10 cellular contexts compared by ENCODE assay signal in the genomic region with DNA sequence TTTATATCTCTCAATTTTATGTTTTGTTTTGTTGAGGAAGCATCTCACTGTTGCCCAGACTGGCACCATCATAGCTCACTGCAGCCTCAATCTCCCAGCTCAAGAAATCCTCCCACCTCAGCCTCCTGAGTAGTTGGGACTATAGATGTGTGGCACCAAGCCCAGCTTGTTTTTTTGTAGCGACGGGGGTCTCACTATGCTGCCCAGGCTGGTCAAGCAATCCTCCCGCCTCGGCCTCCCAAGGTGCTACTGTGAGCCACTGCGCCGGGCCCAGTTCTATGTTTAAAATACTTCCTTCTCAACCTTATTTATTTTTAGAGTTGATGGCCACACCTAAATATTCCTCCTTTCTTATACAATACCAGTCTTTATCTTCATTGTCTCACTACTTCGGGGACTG. TPM values are rescaled to one million over a fixed set of nuclear protein-coding genes. Genes with fewer than 3 reads are reported as not detected.
DNase-seq lines count a peak whose midpoint lies in the region; FAIRE-seq and TF ChIP-seq lines count a peak whose summit lies in the region.
"Had no signal": no experiment of that assay in that cellular context is flagged by ENCODE, and none has a peak within 500 bp of the region (broad histone marks: within the 10 kb centered on the region; RNA-seq: fewer than 3 reads in every experiment).

No MANE protein-coding gene starts in this region.

- peak overlapping the region; percentile 84 for H3K4me2 ChIP-seq in OCI-LY1 (ENCODE audit: low read length)
- peak overlapping the region; percentile 80 to 87; a peak in 2 of 4 replicates for H3K4me2 ChIP-seq in H1 (ENCODE audit: insufficient read depth in 1 of 2, low read depth in 2 of 2, low read length in 2 of 2)

- no peak overlapping the region for H3K14ac ChIP-seq in H1 (ENCODE audit: insufficient read length)

- no peak overlapping the region for H3K27ac ChIP-seq in OCI-LY1 (ENCODE audit: low read depth, low read length, poor library complexity, severe bottlenecking)
- H3K27ac ChIP-seq in H1 (ENCODE audit: low read depth, low read length) = no peak overlapping the region

- H3K79me1 ChIP-seq in H1 (ENCODE audit: low read depth, low read length) = no peaks in the 10 kb centered on the region; the same call in 1 of the 2 replicates

- in situ Hi-C loops in ACHN (cut with HindIII; ENCODE audit: low pct_ligation_motif_present, low pct_unique_long_range_greater_than_20kb, low sequenced_read_pairs) = no loop called here

- H3K27me3 ChIP-seq in OCI-LY1 (ENCODE audit: insufficient read depth, low read length) (no peaks in the 10 kb centered on the region), H1 (replicated peaks in 1 of 4; ENCODE audit: control insufficient read depth in 3 of 4, extremely low read depth in 1 of 4, insufficient read depth in 3 of 4, low read length in 3 of 4) (no peaks in the 10 kb centered on the region)

- TF ChIP-seq CTCF in GM12875 (IDR thresholded peaks at IDR 0.05; ENCODE audit: borderline replicate concordance, insufficient read depth, low read depth, low read length) = no peak
- TF ChIP-seq CTCF in OCI-LY1 (IDR thresholded peaks at IDR 0.05; ENCODE audit: low read length) = no peak
- TF ChIP-seq CTCF in H1 (IDR thresholded peaks at IDR 0.05; ENCODE audit: control extremely low read depth in 1 of 3, insufficient read depth in 1 of 3, low read depth in 1 of 3, low read length in 3 of 3) = no peak
- no peak for TF ChIP-seq CTCF in progenitor cell of endocrine pancreas (IDR thresholded peaks at IDR 0.05; ENCODE audit: unreplicated experiment)

- peak overlapping the region; percentile 54 for H3K27ac Mint-ChIP-seq in progenitor cell of endocrine pancreas

- no peak for TF ChIP-seq RAD21 in H1 (IDR thresholded peaks at IDR 0.05 in 1 of 2, conservative IDR thresholded peaks at IDR 0.05 in 1 of 2; ENCODE audit: low read depth in 2 of 2, low read length in 2 of 2)

- CTCF ChIA-PET in H1 (lab: Charles Lee; ENCODE audit: partially characterized antibody) = interaction anchor here (0.6 to 10.5 kb wide), 9 partner anchors 8 to 1250 kb away, joined by 3 to 111 read pairs (median 12); no protein-coding TSS in a partner anchor

- no peak overlapping the region for H4K5ac ChIP-seq in H1 (ENCODE audit: insufficient read length, low read depth, low read length)

- no peak for TF ChIP-seq POLR2A in H1 (IDR thresholded peaks at IDR 0.05; ENCODE audit: control extremely low read depth in 1 of 2, low read depth in 2 of 2, low read length in 2 of 2)

- H3K23me2 ChIP-seq in H1 (ENCODE audit: low read depth, low read length) = peaks cover 10% of the 10 kb centered on the region

- H3K4ac ChIP-seq in H1 (replicated peaks; ENCODE audit: insufficient read length, low read depth, low read length) = no peak overlapping the region

- H3F3A ChIP-seq in OCI-LY1 (ENCODE audit: insufficient read depth, low read length) = no peaks in the 10 kb centered on the region

- H2AFZ ChIP-seq in OCI-LY1 (ENCODE audit: low read length) (no peak overlapping the region), H1 (ENCODE audit: low read length) (no peak overlapping the region)

- WGBS in H1 (ENCODE audit: extremely low coverage in 1 of 2, insufficient coverage in 1 of 2, insufficient read length in 1 of 2, insufficient replicate concordance in 2 of 2, low coverage in 1 of 2, low lambda C conversion rate in 2 of 2, missing lambda C conversion rate in 1 of 2), 2 experiments = 89% methylated on average over 7 of the region's 7 CpGs; no CpG with 5 or more reads in 1 of the 2 experiments

- H3K56ac ChIP-seq in H1 (replicated peaks; ENCODE audit: insufficient read length, low read depth, low read length) = no peak overlapping the region

- no peak overlapping the region for H2BK5ac ChIP-seq in H1 (ENCODE audit: low read depth, low read length)

- peaks cover 27% of the 10 kb centered on the region for H3K4me1 Mint-ChIP-seq in progenitor cell of endocrine pancreas (ENCODE audit: low read depth)

- H3K9ac ChIP-seq in OCI-LY1 (ENCODE audit: low read length) (peak overlapping the region; percentile 74; the same call in 1 of the 2 replicates), H1 (replicated peaks in 1 of 4; ENCODE audit: extremely low read depth in 1 of 4, low read depth in 3 of 4, low read length in 3 of 4) (no peak overlapping the region)

- no peaks in the 10 kb centered on the region for H3K9me3 ChIP-seq in OCI-LY1 (ENCODE audit: low read length)
- no peaks in the 10 kb centered on the region for H3K9me3 ChIP-seq in H1 (ENCODE audit: insufficient read depth in 2 of 2, low read depth in 1 of 2, low read length in 1 of 2)

- no peak overlapping the region for H3K18ac ChIP-seq in H1 (ENCODE audit: extremely low read depth, low read length)

- TF ChIP-seq EP300 in H1 (IDR thresholded peaks at IDR 0.05; ENCODE audit: borderline replicate concordance in 1 of 2, low read depth in 2 of 2, low read length in 2 of 2) = no peak

- H3K36me3 ChIP-seq in OCI-LY1 (ENCODE audit: insufficient read depth, low read length) = peaks cover 10% of the 10 kb centered on the region; the same call in 1 of the 2 replicates
- peaks cover 2 to 8% (median 7%) of the 10 kb centered on the region in 4 experiments; a peak in 5 of 8 replicates for H3K36me3 ChIP-seq in H1 (ENCODE audit: control insufficient read depth in 2 of 4, insufficient read depth in 4 of 4, low read length in 3 of 4)

- H3K9me3 Mint-ChIP-seq in progenitor cell of endocrine pancreas (ENCODE audit: low read depth) = no peaks in the 10 kb centered on the region

- H2AK5ac ChIP-seq in H1 (ENCODE audit: low read depth, low read length) = no peak overlapping the region

- H4K20me1 ChIP-seq in OCI-LY1 (ENCODE audit: insufficient read depth, low read length) (no peaks in the 10 kb centered on the region), H1 (replicated peaks in 1 of 2; ENCODE audit: control insufficient read depth in 1 of 2, insufficient read depth in 2 of 2, low read length in 2 of 2) (peaks cover 0 to 7% of the 10 kb centered on the region in 2 experiments)

- H3K4me3 ChIP-seq in GM12875 (ENCODE audit: low read depth, low read length) (peak overlapping the region; percentile 64), OCI-LY1 (ENCODE audit: low read depth, low read length, poor library complexity, severe bottlenecking) (peak overlapping the region; percentile 84), H1 (ENCODE audit: extremely low read depth in 1 of 4, insufficient read depth in 2 of 4, low read depth in 3 of 4, low read length in 4 of 4) (peak overlapping the region in 2 of 4 experiments; percentile 81 to 87; a peak in 3 of 8 replicates)

- peaks cover 34% of the 10 kb centered on the region for H3K4me1 ChIP-seq in OCI-LY1 (ENCODE audit: insufficient read depth, low read length, severe bottlenecking)
- peaks cover 0 to 15% (median 13%) of the 10 kb centered on the region in 4 experiments; a peak in 5 of 7 replicates for H3K4me1 ChIP-seq in H1 (replicated peaks in 1 of 4; ENCODE audit: control insufficient read depth in 3 of 4, insufficient read depth in 4 of 4, low read length in 3 of 4)

- no peak overlapping the region for H2BK15ac ChIP-seq in H1 (ENCODE audit: low read length)

- H3K9me2 ChIP-seq in OCI-LY1 (ENCODE audit: low read depth, low read length) = no peaks in the 10 kb centered on the region

- no peak for DNase-seq in H1 (ENCODE audit: low read depth in 1 of 2, low spot score in 2 of 2)
- no peak for DNase-seq in progenitor cell of endocrine pancreas (ENCODE audit: low spot score, unreplicated experiment)
- DNase-seq in ACHN = no peak
- no peak for DNase-seq in stimulated activated CD8-positive, alpha-beta memory T cell treated with anti-CD3 and anti-CD28 coated beads, Interleukin-4, amount 100 ng/mL, for 48 hours
- no peak for DNase-seq in effector CD8-positive, alpha-beta T cell (lab: John Stamatoyannopoulos, UW)
- no peak for DNase-seq in cerebellar nuclear complex (lab: John Stamatoyannopoulos, UW)
- DNase-seq: central memory CD4-positive, alpha-beta T cell; NCI-H510A treated with DMSO at 0.1 percent for 48 hours had no signal

- POLR2A ChIA-PET in H1 (lab: Charles Lee; ENCODE audit: partially characterized antibody) = interaction anchor here (28.1 to 41.8 kb wide), 2 partner anchors 9 to 16 kb away, joined by 1227 read pairs; a partner anchor contains a TSS

- no peak overlapping the region for H2BK12ac ChIP-seq in H1 (ENCODE audit: low read depth, low read length)

- H2BK120ac ChIP-seq in H1 (replicated peaks; ENCODE audit: low read depth, low read length) = no peak overlapping the region

- FAIRE-seq in H1 (lab: Jason Lieb, UNC) = no peak

- H3K36me3 Mint-ChIP-seq in progenitor cell of endocrine pancreas (ENCODE audit: insufficient read depth) = peaks cover 5% of the 10 kb centered on the region

- no peak overlapping the region for H4K91ac ChIP-seq in H1 (replicated peaks; ENCODE audit: insufficient read length, low read length)

- peak overlapping the region; percentile 86 for H3K4me3 Mint-ChIP-seq in progenitor cell of endocrine pancreas (ENCODE audit: low read depth)

- peaks cover 11% of the 10 kb centered on the region for H3K27me3 Mint-ChIP-seq in progenitor cell of endocrine pancreas

- H4K8ac ChIP-seq in H1 (ENCODE audit: extremely low read depth, insufficient read depth, low read length) = no peak overlapping the region

- H3K79me2 ChIP-seq in OCI-LY1 (ENCODE audit: insufficient read depth, low read length) = peaks cover 13% of the 10 kb centered on the region
- peaks cover 0 to 38% of the 10 kb centered on the region in 2 experiments; a peak in 2 of 4 replicates for H3K79me2 ChIP-seq in H1 (ENCODE audit: control insufficient read depth in 1 of 2, insufficient read depth in 2 of 2, low read length in 2 of 2)

- H2BK20ac ChIP-seq in H1 (ENCODE audit: low read length) = no peak overlapping the region

- no peak overlapping the region for H3K23ac ChIP-seq in H1 (ENCODE audit: insufficient read length)

RNA-seq across cellular contexts. Expression of a gene that starts 1.9 kb away (rescaled TPM):
- 140 and 148 TPM in 2 replicates for total RNA-seq in H1 (2021; fragmentation: NEBNext Ultra II Directional; extraction: Animal tissue kit (Norgen Biotek cat#: 25700))
- 143 and 173 TPM in 2 replicates for polyA plus RNA-seq in H1 (2011; rRNA removed)
- polyA plus RNA-seq in H1 (2011; cell fraction: cytosol; rRNA removed) = 181 TPM
- 178 TPM for polyA plus RNA-seq in H1 (2011; cell fraction: nucleus; rRNA removed)
- polyA plus RNA-seq in H1 (2012, experiment 1 of 2) = 161 to 195 TPM (median 173 TPM) in 4 replicates
- 101 TPM for polyA plus RNA-seq in H1 (2012, experiment 2 of 2)
- 146 TPM for polyA plus RNA-seq in H1 (2013, experiment 1 of 2)
- 156 TPM for polyA plus RNA-seq in H1 (2013, experiment 2 of 2)
- polyA minus RNA-seq in H1 (2011; rRNA and poly(A)+ RNA removed) = 193 and 224 TPM in 2 replicates
- polyA minus RNA-seq in H1 (2011; cell fraction: cytosol; rRNA and poly(A)+ RNA removed) = 160 TPM
- polyA minus RNA-seq in H1 (2011; cell fraction: nucleus; rRNA and poly(A)+ RNA removed) = 99.1 TPM
- 123 and 124 TPM in 2 replicates for total RNA-seq in progenitor cell of endocrine pancreas

RNA-seq across cellular contexts. Expression of a gene that starts 8.7 kb away (rescaled TPM):
- not detected in 2 replicates for total RNA-seq in H1 (2021; fragmentation: NEBNext Ultra II Directional; extraction: Animal tissue kit (Norgen Biotek cat#: 25700))
- polyA plus RNA-seq in H1 (2011; rRNA removed) = 0.24 and 0.25 TPM in 2 replicates
- polyA plus RNA-seq in H1 (2011; cell fraction: cytosol; rRNA removed) = 0.23 TPM
- polyA plus RNA-seq in H1 (2011; cell fraction: nucleus; rRNA removed) = 0.47 TPM
- polyA plus RNA-seq in H1 (2012, experiment 1 of 2) = 0.34 to 0.45 TPM in 2 of 4 replicates, not detected in the others
- polyA plus RNA-seq in H1 (2012, experiment 2 of 2) = not detected
- 0.41 TPM for polyA plus RNA-seq in H1 (2013, experiment 1 of 2)
- polyA plus RNA-seq in H1 (2013, experiment 2 of 2) = 0.70 TPM
- not detected in 2 replicates for polyA minus RNA-seq in H1 (2011; rRNA and poly(A)+ RNA removed)
- polyA minus RNA-seq in H1 (2011; cell fraction: cytosol; rRNA and poly(A)+ RNA removed) = not detected
- polyA minus RNA-seq in H1 (2011; cell fraction: nucleus; rRNA and poly(A)+ RNA removed) = not detected
- total RNA-seq in progenitor cell of endocrine pancreas = 0.64 TPM in 1 of 2 replicates, not detected in the other

RNA-seq across cellular contexts. Expression of a gene that starts 55.0 kb away (rescaled TPM):
- total RNA-seq in H1 (2021; fragmentation: NEBNext Ultra II Directional; extraction: Animal tissue kit (Norgen Biotek cat#: 25700)) = 166 and 173 TPM in 2 replicates
- 23.8 and 38.7 TPM in 2 replicates for polyA plus RNA-seq in H1 (2011; rRNA removed)
- 61.9 TPM for polyA plus RNA-seq in H1 (2011; cell fraction: cytosol; rRNA removed)
- polyA plus RNA-seq in H1 (2011; cell fraction: nucleus; rRNA removed) = 16.3 TPM
- 166 to 245 TPM (median 172 TPM) in 4 replicates for polyA plus RNA-seq in H1 (2012, experiment 1 of 2)
- polyA plus RNA-seq in H1 (2012, experiment 2 of 2) = 24.6 TPM
- polyA plus RNA-seq in H1 (2013, experiment 1 of 2) = 109 TPM
- 111 TPM for polyA plus RNA-seq in H1 (2013, experiment 2 of 2)
- polyA minus RNA-seq in H1 (2011; rRNA and poly(A)+ RNA removed) = 23.7 and 25.9 TPM in 2 replicates
- polyA minus RNA-seq in H1 (2011; cell fraction: cytosol; rRNA and poly(A)+ RNA removed) = 42.8 TPM
- 20.1 TPM for polyA minus RNA-seq in H1 (2011; cell fraction: nucleus; rRNA and poly(A)+ RNA removed)
- total RNA-seq in progenitor cell of endocrine pancreas = 177 and 181 TPM in 2 replicates
